ENCODE assay signal across 5 cellular contexts in genomic region chr1:55552636-55553035, GRCh38.
"Had no signal": no experiment of that assay in that cellular context is flagged by ENCODE, and none has a peak within 500 bp of the region (broad histone marks: within the 10 kb centered on the region; RNA-seq: fewer than 3 reads in every experiment).

No MANE protein-coding gene starts in this region.

- H3K27ac ChIP-seq: HL-60 had no signal

- DNase-seq: KBM-7, KG1 had no signal

- ATAC-seq: HepG2, K562 had no signal

- H3K4me3 ChIP-seq: K562 had no signal
